In genomic region chr21:41642399-41642798, GRCh38 we compare ENCODE assay signal across 12 cellular contexts.
A peak's percentile ranks its signal among the peaks of the same experiment; 100 is the strongest.
DNase-seq lines count a peak whose midpoint lies in the region; ATAC-seq and TF ChIP-seq lines count a peak whose summit lies in the region.
"Had no signal": no experiment of that assay in that cellular context is flagged by ENCODE, and none has a peak within 500 bp of the region (broad histone marks: within the 10 kb centered on the region; RNA-seq: fewer than 3 reads in every experiment).

No MANE protein-coding gene starts in this region.

- ATAC-seq in psoas muscle = no peak
- no peak for ATAC-seq in HG03439 (IDR thresholded peaks at IDR 0.05; ENCODE audit: unreplicated experiment)
- ATAC-seq in GM21717 (IDR thresholded peaks at IDR 0.05; ENCODE audit: unreplicated experiment) = no peak
- ATAC-seq: activated CD4-positive, alpha-beta T cell treated with anti-CD3 and anti-CD28 coated beads for 36 hours had no signal

- H3K4me3 ChIP-seq in AG10803 (ENCODE audit: low read length) (no peak overlapping the region), psoas muscle (no peak overlapping the region), spleen (no peak overlapping the region)
- H3K4me3 ChIP-seq: ovary had no signal

- H3K27ac ChIP-seq in psoas muscle (peak overlapping the region; percentile 9), spleen (no peak overlapping the region)

- TF ChIP-seq CTCF in AG10803 (conservative IDR thresholded peaks at IDR 0.05; ENCODE audit: low read length) (no peak), psoas muscle (IDR thresholded peaks at IDR 0.05) (no peak), spleen (IDR thresholded peaks at IDR 0.05 in 8 of 11, conservative IDR thresholded peaks at IDR 0.05 in 3 of 11) (no peak)

- H3K36me3 ChIP-seq in psoas muscle (ENCODE audit: insufficient read depth in 1 of 2, low read depth in 1 of 2) = no peaks in the 10 kb centered on the region
- H3K36me3 ChIP-seq in spleen = no peaks in the 10 kb centered on the region
- H3K36me3 ChIP-seq: ovary had no signal

- WGBS in psoas muscle, 3 donors = 45 to 58% (median 52%) methylated on average over 5 of the region's 5 CpGs
- WGBS in spleen, 5 donors = 16 to 42% (median 32%) methylated on average over 5 of the region's 5 CpGs

- no peak for TF ChIP-seq POLR2A in spleen (IDR thresholded peaks at IDR 0.05)

- intact Hi-C loops in psoas muscle (cut with DNase I) (no loop called here), spleen (cut with DNase I; ENCODE audit: low total_unique reads) (no loop called here)

- peak; percentile 50 for DNase-seq in AG10803 (ENCODE audit: low read depth)
- DNase-seq in RPMI7951 (ENCODE audit: low read depth) = peak; percentile 70
- DNase-seq in fibroblast of peridontal ligament (ENCODE audit: extremely low read depth) = peak; percentile 69
- DNase-seq in psoas muscle = no peak
- DNase-seq in SK-N-DZ (ENCODE audit: low spot score) = no peak
- no peak for DNase-seq in spleen
- DNase-seq: activated CD4-positive, alpha-beta T cell treated with anti-CD3 and anti-CD28 coated beads for 36 hours; activated gamma-delta T cell treated with Interleukin-2 at 50 U/mL for 16 hours; effector memory CD4-positive, alpha-beta T cell had no signal

- H3K27me3 ChIP-seq in psoas muscle (ENCODE audit: insufficient read depth in 3 of 3, low read length in 2 of 3) (peaks cover 0 to 6% (median 3%) of the 10 kb centered on the region in 3 donors), spleen (replicated peaks in 1 of 7) (peaks cover 0 to 52% (median 0%) of the 10 kb centered on the region in 7 donors)
- H3K27me3 ChIP-seq: ovary had no signal

- no peaks in the 10 kb centered on the region for H3K4me1 ChIP-seq in psoas muscle
- no peaks in the 10 kb centered on the region for H3K4me1 ChIP-seq in spleen

- no peaks in the 10 kb centered on the region for H3K9me3 ChIP-seq in psoas muscle
- peaks cover 0 to 5% (median 0%) of the 10 kb centered on the region in 8 donors for H3K9me3 ChIP-seq in spleen
- H3K9me3 ChIP-seq: ovary had no signal

Comparison
In these comparisons a context has a peak if more than half of its experiments do, and no peak if none do; other contexts are left out.
1. DNase-seq: peak in AG10803 (single experiment), RPMI7951 (single experiment) and fibroblast of peridontal ligament (single experiment); none in psoas muscle (0 of 2), SK-N-DZ (single experiment) and spleen (single experiment).